Comparison of ENCODE assay signal across 16 cellular contexts in genomic region chr17:66337866-66338472, GRCh38. TPM values are rescaled to one million over a fixed set of nuclear protein-coding genes. Genes with fewer than 3 reads are reported as not detected.
DNase-seq lines count a peak whose midpoint lies in the region; ATAC-seq, FAIRE-seq and TF ChIP-seq lines count a peak whose summit lies in the region.
"Had no signal": no experiment of that assay in that cellular context is flagged by ENCODE, and none has a peak within 500 bp of the region (broad histone marks: within the 10 kb centered on the region; RNA-seq: fewer than 3 reads in every experiment).

No MANE protein-coding gene starts in this region.

- H3K27me3 Mint-ChIP-seq in activated CD4-positive, alpha-beta T cell treated with anti-CD3 and anti-CD28 coated beads for 36 hours: no peaks in the 10 kb centered on the region
- H3K27me3 Mint-ChIP-seq in natural killer cell treated with Interleukin-12 subunit alpha and Interleukin-12 subunit beta and Interleukin-15 and Interleukin-18, amount 100 ng/mL, for 72 hours: no peaks in the 10 kb centered on the region
- H3K27me3 Mint-ChIP-seq: activated CD8-positive, alpha-beta memory T cell treated with anti-CD3 and anti-CD28 coated beads, Interleukin-2, amount 10 ng/mL, durations not matched to agents 7 days and 5 days; activated naive CD8-positive, alpha-beta T cell treated with anti-CD3 and anti-CD28 coated beads, Interleukin-2, amount 10 ng/mL, durations not matched to agents 7 days and 5 days had no signal

- in situ Hi-C loops in GM12878 (cut with MboI): no loop called here

- ATAC-seq in activated CD4-positive, alpha-beta T cell treated with anti-CD3 and anti-CD28 coated beads for 36 hours: no peak
- ATAC-seq in GM12878: 0 out of 3 replicates have a peak, but pooled peaks have one; percentile 15
- no peak for ATAC-seq in natural killer cell treated with Interleukin-12 subunit alpha and Interleukin-12 subunit beta and Interleukin-15 and Interleukin-18, amount 100 ng/mL, for 72 hours
- no peak for ATAC-seq in HG03135 (IDR thresholded peaks at IDR 0.05; ENCODE audit: unreplicated experiment)
- ATAC-seq: activated CD8-positive, alpha-beta memory T cell treated with anti-CD3 and anti-CD28 coated beads, Interleukin-2, amount 10 ng/mL, durations not matched to agents 7 days and 5 days; upper lobe of right lung had no signal

- no peaks in the 10 kb centered on the region for H3K9me3 Mint-ChIP-seq in activated CD4-positive, alpha-beta T cell treated with anti-CD3 and anti-CD28 coated beads for 36 hours (ENCODE audit: low read depth)
- no peaks in the 10 kb centered on the region for H3K9me3 Mint-ChIP-seq in natural killer cell treated with Interleukin-12 subunit alpha and Interleukin-12 subunit beta and Interleukin-15 and Interleukin-18, amount 100 ng/mL, for 72 hours
- H3K9me3 Mint-ChIP-seq: activated naive CD8-positive, alpha-beta T cell treated with anti-CD3 and anti-CD28 coated beads, Interleukin-2, amount 10 ng/mL, durations not matched to agents 7 days and 5 days had no signal

- no peaks in the 10 kb centered on the region for H3K9me3 ChIP-seq in GM12878 (replicated peaks; ENCODE audit: control insufficient read depth, insufficient read depth, low read length)
- no peaks in the 10 kb centered on the region for H3K9me3 ChIP-seq in osteoblast (ENCODE audit: low read depth, low read length)
- H3K9me3 ChIP-seq: upper lobe of right lung had no signal

- H4K20me1 ChIP-seq in GM12878 (ENCODE audit: control insufficient read depth, insufficient read depth) (no peaks in the 10 kb centered on the region), osteoblast (ENCODE audit: insufficient read depth, low read length) (peaks cover 32% of the 10 kb centered on the region)

- WGBS in GM12878 (ENCODE audit: insufficient coverage, insufficient replicate concordance, low lambda C conversion rate, missing lambda C conversion rate): 18% methylated on average over 6 of the region's 6 CpGs

- SMC1A ChIA-PET in GM12878 (lab: Charles Lee; ENCODE audit: uncharacterized antibody, unreplicated experiment): interaction anchor here (0.5 to 1.5 kb wide), 3 partner anchors 17 to 24 kb away, joined by 3 read pairs; no protein-coding TSS in a partner anchor

- no peak for TF ChIP-seq RAD21 in GM12878 (IDR thresholded peaks at IDR 0.05; ENCODE audit: insufficient read depth, low read depth, low read length)

- intact Hi-C loops in activated CD4-positive, alpha-beta T cell treated with anti-CD3 and anti-CD28 coated beads for 36 hours (cut with DNase I, micrococcal nuclease): no loop called here
- intact Hi-C loops in GM12878 (cut with micrococcal nuclease; ENCODE audit: unreplicated experiment): no loop called here

- CTCF ChIA-PET in activated CD4-positive, alpha-beta T cell treated with anti-CD3 and anti-CD28 coated beads for 36 hours (lab: Charles Lee): interaction anchor here (0.6 to 1.5 kb wide), 4 partner anchors 8 to 94 kb away, joined by 3 to 8 read pairs (median 4); no protein-coding TSS in a partner anchor
- CTCF ChIA-PET in GM12878 (lab: Yijun Ruan, JAX): no interaction called here

- no peak overlapping the region for H3K27ac ChIP-seq in GM12878 (ENCODE audit: control insufficient read depth, insufficient read depth)
- H3K27ac ChIP-seq in osteoblast (ENCODE audit: low read depth, low read length): no peak overlapping the region
- H3K27ac ChIP-seq: SK-N-MC, upper lobe of right lung had no signal

- no peak overlapping the region for H3K4me3 ChIP-seq in GM12878
- H3K4me3 ChIP-seq in osteoblast (ENCODE audit: insufficient read depth, low read length): no peak overlapping the region
- H3K4me3 ChIP-seq: SK-N-MC, upper lobe of right lung had no signal

- H3K27me3 ChIP-seq in GM12878 (replicated peaks in 1 of 2; ENCODE audit: control insufficient read depth in 2 of 2, insufficient read depth in 2 of 2, low read length in 1 of 2) (no peaks in the 10 kb centered on the region), osteoblast (ENCODE audit: insufficient read depth, low read length) (no peaks in the 10 kb centered on the region)
- H3K27me3 ChIP-seq: upper lobe of right lung had no signal

- RAD21 ChIA-PET in GM12878 (lab: Charles Lee; ENCODE audit: unreplicated experiment): interaction anchor here (0.9 to 1.0 kb wide), 2 partner anchors 10 to 60 kb away, joined by 3 to 4 read pairs; no protein-coding TSS in a partner anchor

- no peaks in the 10 kb centered on the region for H3K79me2 ChIP-seq in GM12878 (ENCODE audit: control insufficient read depth, insufficient read depth, low read length)
- H3K79me2 ChIP-seq in osteoblast (ENCODE audit: insufficient read depth, low read length): peaks cover 92% of the 10 kb centered on the region

- H3K36me3 ChIP-seq in GM12878 (ENCODE audit: control insufficient read depth in 2 of 2, insufficient read depth in 2 of 2, low read length in 1 of 2) (no peaks in the 10 kb centered on the region), osteoblast (ENCODE audit: insufficient read depth, low read length) (no peaks in the 10 kb centered on the region)
- H3K36me3 ChIP-seq: upper lobe of right lung had no signal

- POLR2A ChIA-PET in activated CD4-positive, alpha-beta T cell treated with anti-CD3 and anti-CD28 coated beads for 36 hours (lab: Charles Lee): interaction anchor here (0.7 to 1.0 kb wide), 2 partner anchors 28 to 82 kb away, joined by 3 to 12 read pairs; no protein-coding TSS in a partner anchor
- POLR2A ChIA-PET in GM12878 (lab: Charles Lee): interaction anchor here (1.0 kb wide), 1 partner anchor 32 kb away, joined by 4 read pairs; no protein-coding TSS in a partner anchor

- no peak for TF ChIP-seq EP300 in GM12878 (IDR thresholded peaks at IDR 0.05; ENCODE audit: borderline replicate concordance in 1 of 2, control insufficient read depth in 1 of 2, low read depth in 2 of 2, low read length in 2 of 2)

- no peak for DNase-seq in activated CD4-positive, alpha-beta T cell treated with anti-CD3 and anti-CD28 coated beads for 36 hours
- DNase-seq in activated CD4-positive, alpha-beta T cell treated with anti-CD3 and anti-CD28 coated beads for 48 hours: no peak
- peak; percentile 31 for DNase-seq in NCI-H1105 treated with DMSO at 0.1 percent for 48 hours (lab: John Stamatoyannopoulos, UW)
- no peak for DNase-seq in GM12878 (ENCODE audit: low read depth, low spot score)
- peak; percentile 52 for DNase-seq in osteoblast (ENCODE audit: insufficient read length, low spot score, missing footprints)
- no peak for DNase-seq in natural killer cell treated with Interleukin-12 subunit alpha and Interleukin-12 subunit beta and Interleukin-15 and Interleukin-18, amount 100 ng/mL, for 72 hours (ENCODE audit: low spot score)
- no peak for DNase-seq in amniotic stem cell (lab: John Stamatoyannopoulos, UW)
- DNase-seq: activated CD8-positive, alpha-beta memory T cell treated with anti-CD3 and anti-CD28 coated beads, Interleukin-2, amount 10 ng/mL, durations not matched to agents 7 days and 5 days; activated naive CD8-positive, alpha-beta T cell treated with anti-CD3 and anti-CD28 coated beads, Interleukin-2, amount 10 ng/mL, durations not matched to agents 7 days and 5 days; erythroblast; head of caudate nucleus; NCI-H187 treated with DMSO at 0.1 percent for 48 hours; upper lobe of right lung had no signal

- no peak overlapping the region for H3K4me3 Mint-ChIP-seq in activated CD4-positive, alpha-beta T cell treated with anti-CD3 and anti-CD28 coated beads for 36 hours
- no peak overlapping the region for H3K4me3 Mint-ChIP-seq in natural killer cell treated with Interleukin-12 subunit alpha and Interleukin-12 subunit beta and Interleukin-15 and Interleukin-18, amount 100 ng/mL, for 72 hours
- H3K4me3 Mint-ChIP-seq: activated CD8-positive, alpha-beta memory T cell treated with anti-CD3 and anti-CD28 coated beads, Interleukin-2, amount 10 ng/mL, durations not matched to agents 7 days and 5 days; activated naive CD8-positive, alpha-beta T cell treated with anti-CD3 and anti-CD28 coated beads, Interleukin-2, amount 10 ng/mL, durations not matched to agents 7 days and 5 days had no signal

- no peak overlapping the region for H2AFZ ChIP-seq in GM12878 (ENCODE audit: control insufficient read depth, low read depth, low read length)
- H2AFZ ChIP-seq in osteoblast (ENCODE audit: low read length): no peak overlapping the region

- H3K4me2 ChIP-seq in GM12878 (ENCODE audit: control insufficient read depth, insufficient read depth) (no peak overlapping the region), osteoblast (ENCODE audit: insufficient read depth, low read length) (peak overlapping the region; percentile 42)

- FAIRE-seq in GM12878 (lab: Jason Lieb, UNC): peak; percentile 62
- FAIRE-seq: colon had no signal

- H3K4me1 Mint-ChIP-seq in activated CD4-positive, alpha-beta T cell treated with anti-CD3 and anti-CD28 coated beads for 36 hours: peaks cover 79% of the 10 kb centered on the region
- peaks cover 9 to 13% of the 10 kb centered on the region in 2 donors for H3K4me1 Mint-ChIP-seq in natural killer cell treated with Interleukin-12 subunit alpha and Interleukin-12 subunit beta and Interleukin-15 and Interleukin-18, amount 100 ng/mL, for 72 hours (ENCODE audit: low read depth in 2 of 2)

- peak overlapping the region; percentile 69 for H3K27ac Mint-ChIP-seq in activated CD4-positive, alpha-beta T cell treated with anti-CD3 and anti-CD28 coated beads for 36 hours
- H3K27ac Mint-ChIP-seq in natural killer cell treated with Interleukin-12 subunit alpha and Interleukin-12 subunit beta and Interleukin-15 and Interleukin-18, amount 100 ng/mL, for 72 hours: no peak overlapping the region
- H3K27ac Mint-ChIP-seq: activated CD8-positive, alpha-beta memory T cell treated with anti-CD3 and anti-CD28 coated beads, Interleukin-2, amount 10 ng/mL, durations not matched to agents 7 days and 5 days; activated naive CD8-positive, alpha-beta T cell treated with anti-CD3 and anti-CD28 coated beads, Interleukin-2, amount 10 ng/mL, durations not matched to agents 7 days and 5 days had no signal

- H3K9ac ChIP-seq in GM12878 (ENCODE audit: control insufficient read depth, insufficient read depth, low read length): no peak overlapping the region

- H3K36me3 Mint-ChIP-seq in activated CD4-positive, alpha-beta T cell treated with anti-CD3 and anti-CD28 coated beads for 36 hours (ENCODE audit: low read depth): peaks cover 40% of the 10 kb centered on the region
- H3K36me3 Mint-ChIP-seq in natural killer cell treated with Interleukin-12 subunit alpha and Interleukin-12 subunit beta and Interleukin-15 and Interleukin-18, amount 100 ng/mL, for 72 hours: no peaks in the 10 kb centered on the region

- H3K4me1 ChIP-seq in GM12878 (ENCODE audit: control insufficient read depth, insufficient read depth, low read length): no peaks in the 10 kb centered on the region
- peaks cover 17% of the 10 kb centered on the region for H3K4me1 ChIP-seq in osteoblast (ENCODE audit: insufficient read depth, low read length)

- TF ChIP-seq CTCF in GM12878 (IDR thresholded peaks at IDR 0.05 in 2 of 3, conservative IDR thresholded peaks at IDR 0.05 in 1 of 3; ENCODE audit: control insufficient read depth in 2 of 3, extremely low read depth in 1 of 3, insufficient read depth in 1 of 3, low read depth in 3 of 3, low read length in 3 of 3) (no peak), osteoblast (IDR thresholded peaks at IDR 0.05; ENCODE audit: extremely low read depth, low read depth, low read length) (no peak)

- no TSS peak for BruUV-seq in GM12878 (replicated peaks; lab: Mats Ljungman, UMichigan)

- no peak for TF ChIP-seq POLR2A in GM12878 (IDR thresholded peaks at IDR 0.05; ENCODE audit: low read depth, low read length)

RNA-seq across cellular contexts. Expression of gene PRKCA, which starts 35.6 kb away (rescaled TPM):
- total RNA-seq in activated CD4-positive, alpha-beta T cell treated with anti-CD3 and anti-CD28 coated beads for 36 hours: 10 to 100 TPM; 73.3 to 77.0 TPM
- total RNA-seq in GM12878 (2013; cell fraction: nucleolus; rRNA removed): 6.1 and 11.4 TPM in 2 replicates
- total RNA-seq in GM12878 (2014; rRNA removed) (0.49 and 0.56 TPM in 2 replicates), GM12878 (2014; rRNA removed; fragmentation: Illumina TruSeq; extraction: Trizol) (1.3 and 1.5 TPM in 2 replicates), GM12878 (2021) (1.9 and 2.3 TPM in 2 replicates), osteoblast (42.7 and 46.0 TPM in 2 replicates)
- polyA plus RNA-seq in GM12878 (2011; ENCODE audit: low read depth): 0.22 TPM
- polyA plus RNA-seq in GM12878 (2011; rRNA removed) (13.6 and 14.6 TPM in 2 replicates), GM12878 (2014; fragmentation: Illumina TruSeq; extraction: Trizol) (1.00 and 1.1 TPM in 2 replicates), GM12878 (2014; fragmentation: Nextera tagmentation; extraction: Ambion mirVana) (under 1 TPM; 0.11 to 0.27 TPM), GM12878 (2014; rRNA removed) (0.64 and 0.89 TPM in 2 replicates), GM12878 (2016; fragmentation: Nextera tagmentation; extraction: Ambion mirVana) (under 1 TPM; 0.29 to 0.79 TPM)
- polyA plus RNA-seq in GM12878 (2011; cell fraction: cytosol; rRNA removed): 10.5 and 11.9 TPM in 2 replicates
- polyA plus RNA-seq in GM12878 (2011; cell fraction: nucleus; rRNA removed): 10.3 and 13.3 TPM in 2 replicates
- polyA plus RNA-seq in GM12878 (2012): 0.31 and 0.35 TPM in 2 replicates
- polyA minus RNA-seq in GM12878 (2011; rRNA and poly(A)+ RNA removed): 23.4 and 24.2 TPM in 2 replicates
- polyA minus RNA-seq in GM12878 (2011; cell fraction: cytosol; rRNA and poly(A)+ RNA removed): 7.8 and 8.3 TPM in 2 replicates
- polyA minus RNA-seq in GM12878 (2011; cell fraction: nucleus; rRNA and poly(A)+ RNA removed): 16.0 and 33.5 TPM in 2 replicates
- total RNA-seq in natural killer cell treated with Interleukin-12 subunit alpha and Interleukin-12 subunit beta and Interleukin-15 and Interleukin-18, amount 100 ng/mL, for 72 hours: 10 to 100 TPM; 31.1 to 41.1 TPM

Comparison
In these comparisons a context has a peak if more than half of its experiments do, and no peak if none do; other contexts are left out.
1. DNase-seq: peak in NCI-H1105 treated with DMSO at 0.1 percent for 48 hours (single experiment) and osteoblast (single experiment); none in activated CD4-positive, alpha-beta T cell treated with anti-CD3 and anti-CD28 coated beads for 36 hours (single experiment), activated CD4-positive, alpha-beta T cell treated with anti-CD3 and anti-CD28 coated beads for 48 hours (single experiment), GM12878 (single experiment), natural killer cell treated with Interleukin-12 subunit alpha and Interleukin-12 subunit beta and Interleukin-15 and Interleukin-18, amount 100 ng/mL, for 72 hours (single experiment) and amniotic stem cell (single experiment).